ENCODE assay signal across 13 cellular contexts in genomic region chrX:31178064-31178768, GRCh38.
A peak's percentile ranks its signal among the peaks of the same experiment; 100 is the strongest.
DNase-seq lines count a peak whose midpoint lies in the region; ATAC-seq and TF ChIP-seq lines count a peak whose summit lies in the region.
"Had no signal": no experiment of that assay in that cellular context is flagged by ENCODE, and none has a peak within 500 bp of the region (broad histone marks: within the 10 kb centered on the region; RNA-seq: fewer than 3 reads in every experiment).

No MANE protein-coding gene starts in this region.

- intact Hi-C loops in esophagus muscularis mucosa (cut with DNase I) = no loop called here

- no peaks in the 10 kb centered on the region for H3K9me3 ChIP-seq in Karpas-422 (ENCODE audit: low read length)
- H3K9me3 ChIP-seq in esophagus muscularis mucosa = no peaks in the 10 kb centered on the region
- H3K9me3 ChIP-seq: thyroid gland had no signal

- H3K9me2 ChIP-seq in Karpas-422 (replicated peaks; ENCODE audit: insufficient read depth, low read length) = no peaks in the 10 kb centered on the region

- TF ChIP-seq EP300 in esophagus muscularis mucosa (IDR thresholded peaks at IDR 0.05) = no peak

- no peak overlapping the region for H2AFZ ChIP-seq in Karpas-422 (ENCODE audit: low read length)

- TF ChIP-seq POLR2A in esophagus muscularis mucosa (IDR thresholded peaks at IDR 0.05; ENCODE audit: low read depth) = no peak

- no peaks in the 10 kb centered on the region for H4K20me1 ChIP-seq in Karpas-422 (ENCODE audit: insufficient read depth, low read depth, low read length)

- H3K36me3 ChIP-seq in Karpas-422 (ENCODE audit: insufficient read depth, low read length) (no peaks in the 10 kb centered on the region), esophagus muscularis mucosa (peaks cover 0 to 3% (median 0%) of the 10 kb centered on the region in 4 donors)
- H3K36me3 ChIP-seq: thyroid gland had no signal

- no peaks in the 10 kb centered on the region for H3K79me2 ChIP-seq in Karpas-422 (ENCODE audit: low read length)

- H3K27ac ChIP-seq in Karpas-422 (ENCODE audit: low read length) (no peak overlapping the region), esophagus muscularis mucosa (replicated peaks in 1 of 4) (no peak overlapping the region)
- H3K27ac ChIP-seq: thyroid gland had no signal

- ATAC-seq in GM18907 (IDR thresholded peaks at IDR 0.05; ENCODE audit: unreplicated experiment) (peak; percentile 87), HG02623 (IDR thresholded peaks at IDR 0.05; ENCODE audit: unreplicated experiment) (peak; percentile 58), HG03442 (IDR thresholded peaks at IDR 0.05; ENCODE audit: unreplicated experiment) (peak; percentile 70)

- TF ChIP-seq CTCF in esophagus muscularis mucosa (IDR thresholded peaks at IDR 0.05) = no peak

- DNase-seq in stimulated activated naive CD4-positive, alpha-beta T cell treated with Interleukin-2 at 50 U/mL for 16 hours (lab: John Stamatoyannopoulos, UW) = no peak
- DNase-seq in Karpas-422 = no peak
- DNase-seq in T-helper 9 cell = no peak
- DNase-seq in esophagus muscularis mucosa (ENCODE audit: extremely low spot score) = no peak
- DNase-seq: immature natural killer cell; NCI-H1092; nephron progenitor cell; SIG-M5; stimulated activated CD4-positive, alpha-beta T cell treated with anti-CD3 and anti-CD28 coated beads, Interleukin-1b, Interleukin-23, amount 100 ng/mL, for 48 hours; thyroid gland had no signal

- H3K9ac ChIP-seq in Karpas-422 (ENCODE audit: low read length) = no peak overlapping the region

- H3K27me3 ChIP-seq in Karpas-422 (ENCODE audit: low read length) (no peaks in the 10 kb centered on the region), esophagus muscularis mucosa (no peaks in the 10 kb centered on the region)
- H3K27me3 ChIP-seq: thyroid gland had no signal

- WGBS in esophagus muscularis mucosa = 76% methylated on average over 6 of the region's 6 CpGs

- H3K4me2 ChIP-seq in Karpas-422 (ENCODE audit: low read depth, low read length, poor library complexity, severe bottlenecking) = no peak overlapping the region

- H3K4me1 ChIP-seq in Karpas-422 (ENCODE audit: low read length) (no peaks in the 10 kb centered on the region), esophagus muscularis mucosa (peaks cover 0 to 4% (median 0%) of the 10 kb centered on the region in 4 donors)
- H3K4me1 ChIP-seq: thyroid gland had no signal

- H3K4me3 ChIP-seq in Karpas-422 (ENCODE audit: low read length) = no peak overlapping the region
- H3K4me3 ChIP-seq in esophagus muscularis mucosa = no peak overlapping the region
- H3K4me3 ChIP-seq: thyroid gland had no signal
